Comparison of ENCODE assay signal across 14 cellular contexts in genomic region chr7:43878867-43879266, GRCh38. TPM values are rescaled to one million over a fixed set of nuclear protein-coding genes. Genes with fewer than 3 reads are reported as not detected.
DNase-seq lines count a peak whose midpoint lies in the region; ATAC-seq and TF ChIP-seq lines count a peak whose summit lies in the region.
"Had no signal": no experiment of that assay in that cellular context is flagged by ENCODE, and none has a peak within 500 bp of the region (broad histone marks: within the 10 kb centered on the region; RNA-seq: fewer than 3 reads in every experiment).

No MANE protein-coding gene starts in this region.

- DNase-seq in HFFc6 (no peak), cardiac fibroblast (ENCODE audit: low read depth in 2 of 2) (peak; percentile 28 to 85), left ventricle myocardium superior (no peak), KG1 (lab: John Stamatoyannopoulos, UW) (no peak), sciatic nerve (ENCODE audit: low spot score) (no peak), neural progenitor cell (ENCODE audit: low spot score) (no peak)
- DNase-seq: activated CD4-positive, alpha-beta T cell treated with anti-CD3 and anti-CD28 coated beads, Interleukin-2, amount 50 U/mL, for 1 hour; CD4-positive, alpha-beta T cell; NCI-H524 treated with DMSO at 0.1 percent for 48 hours; RPMI8226; stimulated activated naive CD4-positive, alpha-beta T cell had no signal

- H2AFZ ChIP-seq in neural progenitor cell (replicated peaks): no peak overlapping the region

- H4K20me1 ChIP-seq in neural progenitor cell (ENCODE audit: low read depth): no peaks in the 10 kb centered on the region

- H3K36me3 ChIP-seq in stomach smooth muscle (ENCODE audit: control insufficient read depth in 2 of 2, insufficient read depth in 2 of 2, low read length in 2 of 2): peaks cover 62 to 68% of the 10 kb centered on the region in 2 donors
- no peaks in the 10 kb centered on the region for H3K36me3 ChIP-seq in neural progenitor cell

- no peak overlapping the region for H3K4me3 ChIP-seq in cardiac fibroblast (replicated peaks in 1 of 2; ENCODE audit: low read depth in 2 of 2, low read length in 2 of 2)
- no peak overlapping the region for H3K4me3 ChIP-seq in stomach smooth muscle (ENCODE audit: low read length in 2 of 2)
- H3K4me3 ChIP-seq in neural progenitor cell: no peak overlapping the region
- H3K4me3 ChIP-seq: breast epithelium had no signal

- H3K27me3 ChIP-seq in stomach smooth muscle (ENCODE audit: control insufficient read depth in 1 of 2, insufficient read depth in 2 of 2, low read length in 2 of 2) (no peaks in the 10 kb centered on the region), neural progenitor cell (no peaks in the 10 kb centered on the region)
- H3K27me3 ChIP-seq: breast epithelium had no signal

- H3K79me2 ChIP-seq in neural progenitor cell (ENCODE audit: low read depth): no peaks in the 10 kb centered on the region

- H3K4me3 Mint-ChIP-seq in HFFc6 (peak overlapping the region; percentile 34), neural progenitor cell (no peak overlapping the region)
- H3K4me3 Mint-ChIP-seq: CD4-positive, alpha-beta T cell; T-helper 2 cell treated with Interferon-gamma antibody and Interleukin-4, amounts not matched to agents 5 μg/mL and 100 μg/mL, for 36 hours had no signal

- no peaks in the 10 kb centered on the region for H3F3A ChIP-seq in neural progenitor cell (ENCODE audit: low read depth)

- H3K27me3 Mint-ChIP-seq in HFFc6 (ENCODE audit: insufficient read depth): no peaks in the 10 kb centered on the region; the same call in 1 of the 2 replicates
- H3K27me3 Mint-ChIP-seq in neural progenitor cell (ENCODE audit: insufficient read depth, low read depth): peaks cover 2% of the 10 kb centered on the region
- H3K27me3 Mint-ChIP-seq: CD4-positive, alpha-beta T cell had no signal

- peak; percentile 38 for ATAC-seq in left ventricle myocardium superior
- ATAC-seq in sciatic nerve: no peak

- H3K36me3 Mint-ChIP-seq in HFFc6 (ENCODE audit: low read depth): peaks cover 67% of the 10 kb centered on the region
- H3K36me3 Mint-ChIP-seq in neural progenitor cell: peaks cover 30% of the 10 kb centered on the region

- H3K4me2 ChIP-seq in neural progenitor cell: no peak overlapping the region

- TF ChIP-seq CTCF in HFFc6 (IDR thresholded peaks at IDR 0.05) (no peak), cardiac fibroblast (IDR thresholded peaks at IDR 0.05; ENCODE audit: low read depth, low read length) (no peak), neural progenitor cell (IDR thresholded peaks at IDR 0.05) (no peak)

- H3K4me1 ChIP-seq in stomach smooth muscle (ENCODE audit: control insufficient read depth, insufficient read depth, low read length) (no peaks in the 10 kb centered on the region), neural progenitor cell (no peaks in the 10 kb centered on the region)
- H3K4me1 ChIP-seq: breast epithelium had no signal

- no peaks in the 10 kb centered on the region for H3K9me3 Mint-ChIP-seq in HFFc6
- H3K9me3 Mint-ChIP-seq in neural progenitor cell: no peaks in the 10 kb centered on the region
- H3K9me3 Mint-ChIP-seq: CD4-positive, alpha-beta T cell; T-helper 2 cell treated with Interferon-gamma antibody and Interleukin-4, amounts not matched to agents 5 μg/mL and 100 μg/mL, for 36 hours had no signal

- H3K27ac Mint-ChIP-seq in HFFc6 (peak overlapping the region; percentile 87), neural progenitor cell (no peak overlapping the region)
- H3K27ac Mint-ChIP-seq: CD4-positive, alpha-beta T cell; T-helper 2 cell treated with Interferon-gamma antibody and Interleukin-4, amounts not matched to agents 5 μg/mL and 100 μg/mL, for 36 hours had no signal

- H3K4me1 Mint-ChIP-seq in HFFc6 (ENCODE audit: low read depth) (peaks cover 66% of the 10 kb centered on the region), neural progenitor cell (no peaks in the 10 kb centered on the region)

- H3K9me3 ChIP-seq in stomach smooth muscle (ENCODE audit: control insufficient read depth in 2 of 2, low read length in 2 of 2): no peaks in the 10 kb centered on the region
- H3K9me3 ChIP-seq in neural progenitor cell (ENCODE audit: low read depth): no peaks in the 10 kb centered on the region
- H3K9me3 ChIP-seq: breast epithelium had no signal

- H3K27ac ChIP-seq in stomach smooth muscle (ENCODE audit: low read length) (peak overlapping the region; percentile 24), neural progenitor cell (no peak overlapping the region)
- H3K27ac ChIP-seq: breast epithelium had no signal

- intact Hi-C loops in left ventricle myocardium superior (cut with micrococcal nuclease) (no loop called here), sciatic nerve (cut with DNase I) (no loop called here)

- no peak overlapping the region for H3K9ac ChIP-seq in stomach smooth muscle (ENCODE audit: low read length in 2 of 2)
- H3K9ac ChIP-seq in neural progenitor cell: no peak overlapping the region

RNA-seq across cellular contexts. Expression of gene MRPS24, which starts 9.6 kb away (rescaled TPM):
- 100 to 1,000 TPM; 158 to 211 (median 199) TPM for total RNA-seq in HFFc6 (2021; fragmentation: NEBNext Ultra II Directional; extraction: Animal tissue kit (Norgen Biotek cat#: 25700))
- total RNA-seq in left ventricle myocardium superior (200 TPM), sciatic nerve (38.0 TPM), neural progenitor cell (ENCODE audit: low replicate concordance) (54.6 and 60.6 TPM in 2 replicates)

RNA-seq across cellular contexts. Expression of gene URGCP, which starts 27.5 kb away (rescaled TPM):
- total RNA-seq in HFFc6 (2021; fragmentation: NEBNext Ultra II Directional; extraction: Animal tissue kit (Norgen Biotek cat#: 25700)): 10 to 100 TPM; 41.4 to 53.2 (median 43.2) TPM
- total RNA-seq in left ventricle myocardium superior: 40.3 TPM
- total RNA-seq in sciatic nerve: 42.8 TPM
- 9.2 TPM in 2 replicates for total RNA-seq in neural progenitor cell (ENCODE audit: low replicate concordance)

RNA-seq across cellular contexts. Expression of gene UBE2D4, which starts 47.4 kb away (rescaled TPM):
- total RNA-seq in HFFc6 (2021; fragmentation: NEBNext Ultra II Directional; extraction: Animal tissue kit (Norgen Biotek cat#: 25700)): 10 to 100 TPM; 12.6 to 15.7 (median 14.4) TPM
- total RNA-seq in left ventricle myocardium superior (42.0 TPM), sciatic nerve (19.2 TPM), neural progenitor cell (ENCODE audit: low replicate concordance) (6.8 and 11.7 TPM in 2 replicates)

Comparison
In these comparisons a context has a peak if more than half of its experiments do, and no peak if none do; other contexts are left out.
1. DNase-seq: peak in cardiac fibroblast (2 of 2); none in HFFc6 (single experiment), left ventricle myocardium superior (single experiment), KG1 (single experiment), sciatic nerve (single experiment) and neural progenitor cell (single experiment).